25 cellular contexts compared by ENCODE assay signal in genomic region chr16:86378128-86378527, GRCh38.
"Had no signal": no experiment of that assay in that cellular context is flagged by ENCODE, and none has a peak within 500 bp of the region (broad histone marks: within the 10 kb centered on the region; RNA-seq: fewer than 3 reads in every experiment).

No MANE protein-coding gene starts in this region.

- H3K27me3 ChIP-seq: neural progenitor cell, pancreas, right lobe of liver, sigmoid colon, thyroid gland, tibial nerve, upper lobe of left lung, vagina had no signal

- FAIRE-seq: pancreas, small intestine, urothelium cell line had no signal

- ATAC-seq: naive thymus-derived CD4-positive, alpha-beta T cell; natural killer cell; pancreas; psoas muscle; right cardiac atrium; right lobe of liver; stimulated activated memory B cell treated with anti-CD40 and anti-IgM and Interleukin-4, amounts not matched to agents 10 μg/mL and 1 μg/mL and 100 μg/mL, for 72 hours had no signal

- H3K9ac ChIP-seq: neural progenitor cell had no signal

- H3K4me3 ChIP-seq: neural progenitor cell, pancreas, psoas muscle, right lobe of liver, sigmoid colon, stomach, thoracic aorta, thyroid gland, tibial nerve, upper lobe of left lung, vagina had no signal

- H3K4me2 ChIP-seq: neural progenitor cell had no signal

- H3K9me3 ChIP-seq: pancreas, right lobe of liver, sigmoid colon, thyroid gland had no signal

- DNase-seq: naive thymus-derived CD4-positive, alpha-beta T cell; natural killer cell; occipital lobe; pancreas; psoas muscle; right cardiac atrium; right lobe of liver; sigmoid colon; small intestine; stimulated activated CD4-positive, alpha-beta T cell treated with anti-CD3 and anti-CD28 coated beads, Interleukin-15, amount 100 ng/mL, for 24 hours; stimulated activated CD4-positive, alpha-beta T cell treated with anti-CD3 and anti-CD28 coated beads, Interleukin-2, amount 100 ng/mL, for 24 hours; stimulated activated CD4-positive, alpha-beta T cell treated with anti-CD3 and anti-CD28 coated beads, Interleukin-4, amount 100 ng/mL, for 1 hour; stimulated activated CD4-positive, alpha-beta T cell treated with anti-CD3 and anti-CD28 coated beads, Interleukin-4, amount 100 ng/mL, for 4 hours; stimulated activated CD8-positive, alpha-beta memory T cell treated with anti-CD3 and anti-CD28 coated beads, Interleukin-4, amount 100 ng/mL, for 48 hours; stimulated activated naive CD4-positive, alpha-beta T cell; stomach; thyroid gland; trophoblast cell had no signal

- H3K27ac ChIP-seq: neural progenitor cell, pancreas, psoas muscle, right lobe of liver, sigmoid colon, stomach, thoracic aorta, thyroid gland, tibial nerve, upper lobe of left lung, vagina had no signal

- H3K4me1 ChIP-seq: neural progenitor cell, pancreas, psoas muscle, right lobe of liver, stomach, thyroid gland, tibial nerve, upper lobe of left lung had no signal

- H2AFZ ChIP-seq: neural progenitor cell had no signal

- H3K36me3 ChIP-seq: neural progenitor cell, pancreas, right lobe of liver, sigmoid colon, stomach, thoracic aorta, thyroid gland, tibial nerve, upper lobe of left lung had no signal
